ENCODE assay signal across 30 cellular contexts in genomic region chr7:64656489-64656888, GRCh38.
"Had no signal": no experiment of that assay in that cellular context is flagged by ENCODE, and none has a peak within 500 bp of the region (broad histone marks: within the 10 kb centered on the region; RNA-seq: fewer than 3 reads in every experiment).

No MANE protein-coding gene starts in this region.

- H3K4me1 Mint-ChIP-seq: nephron; stimulated activated memory B cell treated with anti-CD40 and anti-IgM and Interleukin-4, amounts not matched to agents 10 μg/mL and 1 μg/mL and 100 μg/mL, for 72 hours had no signal

- H3K4me3 ChIP-seq: esophagus muscularis mucosa, left lung, lung, ovary, sigmoid colon, transverse colon, uterus had no signal

- ATAC-seq: effector memory CD8-positive, alpha-beta T cell; left lung; stimulated activated memory B cell treated with anti-CD40 and anti-IgM and Interleukin-4, amounts not matched to agents 10 μg/mL and 1 μg/mL and 100 μg/mL, for 72 hours had no signal

- H3K4me1 ChIP-seq: esophagus muscularis mucosa, left lung, sigmoid colon, transverse colon, uterus had no signal

- H3K27ac Mint-ChIP-seq: activated naive CD4-positive, alpha-beta T cell treated with anti-CD3 and anti-CD28 coated beads for 36 hours; activated T-cell treated with anti-CD3 and anti-CD28 coated beads, Interleukin-2, amount 50 U/mL, for 72 hours; effector memory CD8-positive, alpha-beta T cell; nephron; progenitor cell of endocrine pancreas; stimulated activated memory B cell treated with anti-CD40 and anti-IgM and Interleukin-4, amounts not matched to agents 10 μg/mL and 1 μg/mL and 100 μg/mL, for 72 hours; T-helper 1 cell treated with Interleukin-12 subunit alpha and Interleukin-12 subunit beta and Interleukin-4 antibody, amounts not matched to agents 30 μg/mL and 1 μg/mL, for 36 hours had no signal

- H3K36me3 ChIP-seq: brain microvascular endothelial cell, esophagus muscularis mucosa, left lung, ovary, sigmoid colon, transverse colon, uterus had no signal

- H3K27me3 ChIP-seq: brain microvascular endothelial cell, esophagus muscularis mucosa, left lung, ovary, sigmoid colon, transverse colon, uterus had no signal

- H3K27ac ChIP-seq: brain microvascular endothelial cell, esophagus muscularis mucosa, left lung, ovary, sigmoid colon, transverse colon, uterus, VCaP had no signal

- H3K27me3 Mint-ChIP-seq: effector memory CD8-positive, alpha-beta T cell; progenitor cell of endocrine pancreas; stimulated activated memory B cell treated with anti-CD40 and anti-IgM and Interleukin-4, amounts not matched to agents 10 μg/mL and 1 μg/mL and 100 μg/mL, for 72 hours had no signal

- FAIRE-seq: astrocyte, small intestine, TTC549 had no signal

- H3K9me3 ChIP-seq: esophagus muscularis mucosa, ovary, sigmoid colon, transverse colon, uterus had no signal

- DNase-seq: activated CD4-positive, alpha-beta T cell treated with anti-CD3 and anti-CD28 coated beads, Interleukin-2, amount 50 U/mL, for 1 hour; activated CD4-positive, CD25-positive, alpha-beta regulatory T cell treated with anti-CD3 and anti-CD28 coated beads, Interleukin-2, amount 50 U/mL, for 72 hours; activated effector memory CD4-positive, alpha-beta T cell treated with Interleukin-2 at 50 U/mL for 16 hours; activated naive CD4-positive, alpha-beta T cell treated with anti-CD3 and anti-CD28 coated beads for 36 hours; activated T-cell treated with anti-CD3 and anti-CD28 coated beads for 4 hours; activated T-cell treated with anti-CD3 and anti-CD28 coated beads, Interleukin-2, amount 50 U/mL, for 72 hours; amniotic stem cell; brain microvascular endothelial cell; caudate nucleus; cortex of kidney; effector memory CD8-positive, alpha-beta T cell; foreskin melanocyte; kidney glomerular epithelial cell; left lung; ovary; sigmoid colon; small intestine; stimulated activated CD4-positive, alpha-beta T cell treated with anti-CD3 and anti-CD28 coated beads, Interleukin-4, amount 100 ng/mL, for 24 hours; T-helper 9 cell; transverse colon; uterus had no signal

- H3K4me3 Mint-ChIP-seq: activated naive CD4-positive, alpha-beta T cell treated with anti-CD3 and anti-CD28 coated beads for 36 hours; activated T-cell treated with anti-CD3 and anti-CD28 coated beads, Interleukin-2, amount 50 U/mL, for 72 hours; effector memory CD8-positive, alpha-beta T cell; nephron; stimulated activated memory B cell treated with anti-CD40 and anti-IgM and Interleukin-4, amounts not matched to agents 10 μg/mL and 1 μg/mL and 100 μg/mL, for 72 hours; T-helper 1 cell treated with Interleukin-12 subunit alpha and Interleukin-12 subunit beta and Interleukin-4 antibody, amounts not matched to agents 30 μg/mL and 1 μg/mL, for 36 hours had no signal
